ENCODE assay signal across 8 cellular contexts in genomic region chr12:95473947-95474817, GRCh38. TPM values are rescaled to one million over a fixed set of nuclear protein-coding genes. Genes with fewer than 3 reads are reported as not detected.
DNase-seq lines count a peak whose midpoint lies in the region; ATAC-seq and TF ChIP-seq lines count a peak whose summit lies in the region.

TSS of gene METAP2 (plus strand) at chr12:95474152. CDS start at chr12:95474180, 28 bp downstream.

- H3K4me1 ChIP-seq in ascending aorta (peaks cover 3 to 26% of the 10 kb centered on the region in 2 donors), right cardiac atrium (ENCODE audit: control insufficient read depth, insufficient read depth, low read length) (no peaks in the 10 kb centered on the region), vagina (peaks cover 48% of the 10 kb centered on the region)

- intact Hi-C loops in ascending aorta (cut with DNase I) = loop anchor here (1.0 to 10.0 kb wide), 5 partner anchors 57 to 359 kb away; partner anchors contain the start of genes FGD6 and VEZT
- intact Hi-C loops in right cardiac atrium (cut with DNase I) = loop anchor here in 1 of 4 donors (5.0 kb wide), 1 partner anchor 87 kb away; no protein-coding TSS in a partner anchor
- intact Hi-C loops in vagina (cut with DNase I) = no loop called here

- no peaks in the 10 kb centered on the region for H3K27me3 ChIP-seq in ascending aorta
- H3K27me3 ChIP-seq in right cardiac atrium (ENCODE audit: control insufficient read depth, insufficient read depth) = no peaks in the 10 kb centered on the region
- no peaks in the 10 kb centered on the region for H3K27me3 ChIP-seq in vagina

- peak in 1 of 2 donors; percentile 64 for TF ChIP-seq POLR2A in vagina (IDR thresholded peaks at IDR 0.05)

- H3K27me3 Mint-ChIP-seq in T-helper 2 cell treated with Interferon-gamma antibody and Interleukin-4, amounts not matched to agents 5 μg/mL and 100 μg/mL, for 36 hours (ENCODE audit: low read depth) = no peaks in the 10 kb centered on the region

- peak within 1 kb of the TSS; percentile 94 to 96 for H3K27ac ChIP-seq in ascending aorta
- H3K27ac ChIP-seq in right cardiac atrium (ENCODE audit: low read length) = peak within 1 kb of the TSS; percentile 74
- H3K27ac ChIP-seq in vagina = peak within 1 kb of the TSS; percentile 87

- ATAC-seq in GM18502 (IDR thresholded peaks at IDR 0.05; ENCODE audit: poor library complexity, unreplicated experiment) (peak; percentile 98), HG02970 (IDR thresholded peaks at IDR 0.05; ENCODE audit: low FRiP score, unreplicated experiment) (peak; percentile 94), right cardiac atrium (peak; percentile 100)

- H3K9me3 ChIP-seq in ascending aorta (no peaks in the 10 kb centered on the region), right cardiac atrium (ENCODE audit: control insufficient read depth, low read length) (no peaks in the 10 kb centered on the region), vagina (no peaks in the 10 kb centered on the region)

- H3K36me3 Mint-ChIP-seq in T-helper 2 cell treated with Interferon-gamma antibody and Interleukin-4, amounts not matched to agents 5 μg/mL and 100 μg/mL, for 36 hours (ENCODE audit: low read depth) = peaks cover 38% of the 10 kb centered on the region

- peaks cover 9 to 31% of the 10 kb centered on the region in 2 donors for H3K36me3 ChIP-seq in ascending aorta
- peaks cover 0 to 24% of the 10 kb centered on the region in 2 donors for H3K36me3 ChIP-seq in vagina

- peaks cover 34% of the 10 kb centered on the region for H3K4me1 Mint-ChIP-seq in T-helper 2 cell treated with Interferon-gamma antibody and Interleukin-4, amounts not matched to agents 5 μg/mL and 100 μg/mL, for 36 hours (ENCODE audit: low read depth)

- no peak for TF ChIP-seq CTCF in ascending aorta (IDR thresholded peaks at IDR 0.05)
- TF ChIP-seq CTCF in vagina (IDR thresholded peaks at IDR 0.05) = no peak

- H3K9me3 Mint-ChIP-seq in T-helper 2 cell treated with Interferon-gamma antibody and Interleukin-4, amounts not matched to agents 5 μg/mL and 100 μg/mL, for 36 hours = no peaks in the 10 kb centered on the region

- peak; percentile 83 to 85 for DNase-seq in NCI-H1930 (lab: John Stamatoyannopoulos, UW)
- DNase-seq in T-helper 2 cell treated with Interferon-gamma antibody and Interleukin-4, amounts not matched to agents 5 μg/mL and 100 μg/mL, for 36 hours (ENCODE audit: low spot score) = peak; percentile 95
- peak; percentile 83 to 98 for DNase-seq in ascending aorta (ENCODE audit: low spot score in 2 of 2)
- DNase-seq in right cardiac atrium = peak; percentile 97 to 98 (median 98)
- peak; percentile 96 for DNase-seq in putamen (ENCODE audit: low spot score)
- DNase-seq in vagina (ENCODE audit: extremely low spot score in 2 of 2) = peak in 1 of 2 donors; percentile 92

- H3K4me3 ChIP-seq in ascending aorta (peak within 1 kb of the TSS; percentile 72 to 97), right cardiac atrium (ENCODE audit: low read length) (peak within 1 kb of the TSS; percentile 93), vagina (peak within 1 kb of the TSS; percentile 73 to 82)

- WGBS in right cardiac atrium = under 1% methylated on average over 54 of the region's 54 CpGs

- peak within 1 kb of the TSS; percentile 100 for H3K4me3 Mint-ChIP-seq in T-helper 2 cell treated with Interferon-gamma antibody and Interleukin-4, amounts not matched to agents 5 μg/mL and 100 μg/mL, for 36 hours

- H3K27ac Mint-ChIP-seq in T-helper 2 cell treated with Interferon-gamma antibody and Interleukin-4, amounts not matched to agents 5 μg/mL and 100 μg/mL, for 36 hours = peak within 1 kb of the TSS; percentile 100

RNA-seq across cellular contexts. Expression of gene METAP2, which starts in this region (rescaled TPM):
- total RNA-seq in ascending aorta (20.6 TPM), right cardiac atrium (10 to 100 TPM; 57.6 to 70.3 (median 67.2) TPM), vagina (62.6 TPM)
- polyA plus RNA-seq in right cardiac atrium = 55.0 TPM
